ENCODE assay signal across 14 cellular contexts in genomic region chr5:143217804-143218160, GRCh38.
DNase-seq lines count a peak whose midpoint lies in the region; ATAC-seq lines count a peak whose summit lies in the region.
"Had no signal": no experiment of that assay in that cellular context is flagged by ENCODE, and none has a peak within 500 bp of the region (broad histone marks: within the 10 kb centered on the region; RNA-seq: fewer than 3 reads in every experiment).

No MANE protein-coding gene starts in this region.

- H3K27ac Mint-ChIP-seq in T-helper 2 cell treated with Interferon-gamma antibody and Interleukin-4, amounts not matched to agents 5 μg/mL and 100 μg/mL, for 36 hours, result peak overlapping the region; percentile 64

- peak overlapping the region; percentile 50 for H2AK5ac ChIP-seq in mesenchymal stem cell (ENCODE audit: low read length, severe bottlenecking)

- no peak overlapping the region for H3K23ac ChIP-seq in mesenchymal stem cell (ENCODE audit: low read length in 2 of 2)

- H3K4me3 Mint-ChIP-seq in T-helper 2 cell treated with Interferon-gamma antibody and Interleukin-4, amounts not matched to agents 5 μg/mL and 100 μg/mL, for 36 hours, result no peak overlapping the region
- H3K4me3 Mint-ChIP-seq: nephron had no signal

- WGBS in mesenchymal stem cell, result 68% methylated on average over 2 of the region's 2 CpGs

- H3K79me1 ChIP-seq in mesenchymal stem cell (replicated peaks; ENCODE audit: low read length, poor library complexity, severe bottlenecking), result no peaks in the 10 kb centered on the region

- peaks cover 61% of the 10 kb centered on the region for H3K4me1 Mint-ChIP-seq in T-helper 2 cell treated with Interferon-gamma antibody and Interleukin-4, amounts not matched to agents 5 μg/mL and 100 μg/mL, for 36 hours (ENCODE audit: low read depth)

- no peak overlapping the region for H4K8ac ChIP-seq in mesenchymal stem cell (ENCODE audit: low read length)

- H3K27ac ChIP-seq in mesenchymal stem cell (ENCODE audit: low read length, poor library complexity, severe bottlenecking), result no peak overlapping the region
- H3K27ac ChIP-seq: gastrocnemius medialis, spleen had no signal

- H3K9me3 Mint-ChIP-seq in T-helper 2 cell treated with Interferon-gamma antibody and Interleukin-4, amounts not matched to agents 5 μg/mL and 100 μg/mL, for 36 hours, result no peaks in the 10 kb centered on the region
- H3K9me3 Mint-ChIP-seq: nephron had no signal

- H2BK5ac ChIP-seq in mesenchymal stem cell (ENCODE audit: low read depth, low read length, poor library complexity, severe bottlenecking), result no peak overlapping the region

- no peak overlapping the region for H3K4me2 ChIP-seq in mesenchymal stem cell (ENCODE audit: low read length, poor library complexity, severe bottlenecking)

- no peaks in the 10 kb centered on the region for H3K9me3 ChIP-seq in mesenchymal stem cell (ENCODE audit: control insufficient read depth, low read length)
- no peaks in the 10 kb centered on the region for H3K9me3 ChIP-seq in MG63
- H3K9me3 ChIP-seq: gastrocnemius medialis, spleen had no signal

- DNase-seq in T-helper 2 cell treated with Interferon-gamma antibody and Interleukin-4, amounts not matched to agents 5 μg/mL and 100 μg/mL, for 36 hours (ENCODE audit: low spot score), result peak; percentile 25
- DNase-seq in T-helper 2 cell (no peak), mesenchymal stem cell (no peak), NCI-H1105 treated with DMSO at 0.1 percent for 48 hours (lab: John Stamatoyannopoulos, UW) (no peak), Ammon's horn (ENCODE audit: low spot score) (no peak), MG63 (no peak)
- DNase-seq: activated CD4-positive, alpha-beta T cell treated with anti-CD3 and anti-CD28 coated beads for 4 hours; gastrocnemius medialis; kidney glomerular epithelial cell; NCI-H526 treated with DMSO at 0.1 percent for 48 hours; spleen had no signal

- peak overlapping the region in 1 of 2 experiments; percentile 36 for H3K14ac ChIP-seq in mesenchymal stem cell (ENCODE audit: low read length in 2 of 2)

- H3K36me3 ChIP-seq in mesenchymal stem cell (ENCODE audit: control insufficient read depth in 1 of 2, insufficient read depth in 2 of 2, low read depth in 1 of 2, low read length in 2 of 2) (peaks cover 0 to 5% of the 10 kb centered on the region in 2 experiments), MG63 (no peaks in the 10 kb centered on the region)

- H3K9ac ChIP-seq in mesenchymal stem cell (ENCODE audit: low read length), result no peak overlapping the region

- no peaks in the 10 kb centered on the region for H3K27me3 ChIP-seq in mesenchymal stem cell (ENCODE audit: control insufficient read depth in 1 of 2, insufficient read depth in 1 of 2, low read length in 2 of 2)
- no peaks in the 10 kb centered on the region for H3K27me3 ChIP-seq in MG63
- H3K27me3 ChIP-seq: gastrocnemius medialis, spleen had no signal

- H2AFZ ChIP-seq in mesenchymal stem cell (ENCODE audit: low read depth, low read length), result no peak overlapping the region

- H3K4me1 ChIP-seq in mesenchymal stem cell (ENCODE audit: control insufficient read depth, insufficient read depth, low read depth, low read length), result peaks cover 18% of the 10 kb centered on the region

- no peak overlapping the region for H2BK120ac ChIP-seq in mesenchymal stem cell (ENCODE audit: low read depth, low read length)

- peaks cover 9% of the 10 kb centered on the region for H3K36me3 Mint-ChIP-seq in T-helper 2 cell treated with Interferon-gamma antibody and Interleukin-4, amounts not matched to agents 5 μg/mL and 100 μg/mL, for 36 hours (ENCODE audit: low read depth)

- peak overlapping the region in 1 of 2 experiments; percentile 20 for H3K4ac ChIP-seq in mesenchymal stem cell (ENCODE audit: low read depth in 1 of 2, low read length in 2 of 2)

- ATAC-seq in GM21447 (IDR thresholded peaks at IDR 0.05; ENCODE audit: unreplicated experiment) (peak; percentile 36), HG03378 (IDR thresholded peaks at IDR 0.05; ENCODE audit: unreplicated experiment) (peak; percentile 37)
- ATAC-seq: gastrocnemius medialis had no signal

- H4K91ac ChIP-seq in mesenchymal stem cell (ENCODE audit: low read length), result no peak overlapping the region

- peak overlapping the region in 1 of 2 experiments; percentile 75 for H2BK12ac ChIP-seq in mesenchymal stem cell (ENCODE audit: low read length in 2 of 2)

- no peak overlapping the region for H2BK15ac ChIP-seq in mesenchymal stem cell (ENCODE audit: low read depth, poor library complexity, severe bottlenecking)

- H3K27me3 Mint-ChIP-seq in T-helper 2 cell treated with Interferon-gamma antibody and Interleukin-4, amounts not matched to agents 5 μg/mL and 100 μg/mL, for 36 hours (ENCODE audit: low read depth), result no peaks in the 10 kb centered on the region

- H3K18ac ChIP-seq in mesenchymal stem cell (ENCODE audit: low read depth in 1 of 2, low read length in 2 of 2), result peak overlapping the region in 1 of 2 experiments; percentile 51

- no peak overlapping the region for H3K4me3 ChIP-seq in mesenchymal stem cell (ENCODE audit: insufficient read depth in 1 of 2, low read depth in 1 of 2, low read length in 2 of 2)
- no peak overlapping the region for H3K4me3 ChIP-seq in MG63
- H3K4me3 ChIP-seq: gastrocnemius medialis, spleen had no signal
